1 cellular context compared by ENCODE assay signal in the genomic region with DNA sequence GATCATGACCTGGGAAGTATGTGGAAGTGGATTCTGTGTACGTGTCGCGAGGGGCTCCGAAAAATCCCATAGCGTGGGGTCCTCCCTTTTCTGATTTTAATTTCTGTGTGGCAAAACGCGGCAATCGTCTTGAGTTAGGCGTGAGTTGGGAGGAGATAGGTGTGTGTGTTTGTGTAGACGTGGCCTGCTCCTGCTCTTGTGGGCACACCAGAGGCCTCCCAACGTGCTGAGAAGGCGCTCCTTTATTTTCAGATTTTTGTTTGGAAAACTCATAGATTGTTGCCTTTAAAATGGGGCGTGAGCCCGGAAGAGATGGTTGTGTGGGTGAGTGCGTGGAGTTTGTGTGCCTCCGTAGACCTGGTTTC.
TF ChIP-seq lines count a peak whose summit lies in the region.

No MANE protein-coding gene starts in this region.

TF ChIP-seq in GM23338, 12 proteins besides CTCF, POLR2A, EP300 and RAD21 (continued from another document):
- TF ChIP-seq, protein P1, sequence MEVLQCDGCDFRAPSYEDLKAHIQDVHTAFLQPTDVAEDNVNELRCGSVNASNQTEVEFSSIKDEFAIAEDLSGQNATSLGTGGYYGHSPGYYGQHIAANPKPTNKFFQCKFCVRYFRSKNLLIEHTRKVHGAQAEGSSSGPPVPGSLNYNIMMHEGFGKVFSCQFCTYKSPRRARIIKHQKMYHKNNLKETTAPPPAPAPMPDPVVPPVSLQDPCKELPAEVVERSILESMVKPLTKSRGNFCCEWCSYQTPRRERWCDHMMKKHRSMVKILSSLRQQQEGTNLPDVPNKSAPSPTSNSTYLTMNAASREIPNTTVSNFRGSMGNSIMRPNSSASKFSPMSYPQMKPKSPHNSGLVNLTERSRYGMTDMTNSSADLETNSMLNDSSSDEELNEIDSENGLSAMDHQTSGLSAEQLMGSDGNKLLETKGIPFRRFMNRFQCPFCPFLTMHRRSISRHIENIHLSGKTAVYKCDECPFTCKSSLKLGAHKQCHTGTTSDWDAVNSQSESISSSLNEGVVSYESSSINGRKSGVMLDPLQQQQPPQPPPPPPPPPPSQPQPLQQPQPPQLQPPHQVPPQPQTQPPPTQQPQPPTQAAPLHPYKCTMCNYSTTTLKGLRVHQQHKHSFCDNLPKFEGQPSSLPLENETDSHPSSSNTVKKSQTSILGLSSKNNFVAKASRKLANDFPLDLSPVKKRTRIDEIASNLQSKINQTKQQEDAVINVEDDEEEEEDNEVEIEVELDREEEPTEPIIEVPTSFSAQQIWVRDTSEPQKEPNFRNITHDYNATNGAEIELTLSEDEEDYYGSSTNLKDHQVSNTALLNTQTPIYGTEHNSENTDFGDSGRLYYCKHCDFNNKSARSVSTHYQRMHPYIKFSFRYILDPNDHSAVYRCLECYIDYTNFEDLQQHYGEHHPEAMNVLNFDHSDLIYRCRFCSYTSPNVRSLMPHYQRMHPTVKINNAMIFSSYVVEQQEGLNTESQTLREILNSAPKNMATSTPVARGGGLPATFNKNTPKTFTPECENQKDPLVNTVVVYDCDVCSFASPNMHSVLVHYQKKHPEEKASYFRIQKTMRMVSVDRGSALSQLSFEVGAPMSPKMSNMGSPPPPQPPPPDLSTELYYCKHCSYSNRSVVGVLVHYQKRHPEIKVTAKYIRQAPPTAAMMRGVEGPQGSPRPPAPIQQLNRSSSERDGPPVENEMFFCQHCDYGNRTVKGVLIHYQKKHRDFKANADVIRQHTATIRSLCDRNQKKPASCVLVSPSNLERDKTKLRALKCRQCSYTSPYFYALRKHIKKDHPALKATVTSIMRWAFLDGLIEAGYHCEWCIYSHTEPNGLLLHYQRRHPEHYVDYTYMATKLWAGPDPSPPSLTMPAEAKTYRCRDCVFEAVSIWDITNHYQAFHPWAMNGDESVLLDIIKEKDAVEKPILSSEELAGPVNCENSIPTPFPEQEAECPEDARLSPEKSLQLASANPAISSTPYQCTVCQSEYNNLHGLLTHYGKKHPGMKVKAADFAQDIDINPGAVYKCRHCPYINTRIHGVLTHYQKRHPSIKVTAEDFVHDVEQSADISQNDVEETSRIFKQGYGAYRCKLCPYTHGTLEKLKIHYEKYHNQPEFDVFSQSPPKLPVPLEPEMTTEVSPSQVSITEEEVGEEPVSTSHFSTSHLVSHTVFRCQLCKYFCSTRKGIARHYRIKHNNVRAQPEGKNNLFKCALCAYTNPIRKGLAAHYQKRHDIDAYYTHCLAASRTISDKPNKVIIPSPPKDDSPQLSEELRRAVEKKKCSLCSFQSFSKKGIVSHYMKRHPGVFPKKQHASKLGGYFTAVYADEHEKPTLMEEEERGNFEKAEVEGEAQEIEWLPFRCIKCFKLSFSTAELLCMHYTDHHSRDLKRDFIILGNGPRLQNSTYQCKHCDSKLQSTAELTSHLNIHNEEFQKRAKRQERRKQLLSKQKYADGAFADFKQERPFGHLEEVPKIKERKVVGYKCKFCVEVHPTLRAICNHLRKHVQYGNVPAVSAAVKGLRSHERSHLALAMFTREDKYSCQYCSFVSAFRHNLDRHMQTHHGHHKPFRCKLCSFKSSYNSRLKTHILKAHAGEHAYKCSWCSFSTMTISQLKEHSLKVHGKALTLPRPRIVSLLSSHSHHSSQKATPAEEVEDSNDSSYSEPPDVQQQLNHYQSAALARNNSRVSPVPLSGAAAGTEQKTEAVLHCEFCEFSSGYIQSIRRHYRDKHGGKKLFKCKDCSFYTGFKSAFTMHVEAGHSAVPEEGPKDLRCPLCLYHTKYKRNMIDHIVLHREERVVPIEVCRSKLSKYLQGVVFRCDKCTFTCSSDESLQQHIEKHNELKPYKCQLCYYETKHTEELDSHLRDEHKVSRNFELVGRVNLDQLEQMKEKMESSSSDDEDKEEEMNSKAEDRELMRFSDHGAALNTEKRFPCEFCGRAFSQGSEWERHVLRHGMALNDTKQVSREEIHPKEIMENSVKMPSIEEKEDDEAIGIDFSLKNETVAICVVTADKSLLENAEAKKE (CRISPR knock-in tag; IDR thresholded peaks at IDR 0.05), result no peak
- no peak for TF ChIP-seq JUNB (IDR thresholded peaks at IDR 0.05; ENCODE audit: unreplicated experiment)
